22 cellular contexts compared by ENCODE assay signal in genomic region chr3:185397676-185398075, GRCh38. TPM values are rescaled to one million over a fixed set of nuclear protein-coding genes. Genes with fewer than 3 reads are reported as not detected.
DNase-seq lines count a peak whose midpoint lies in the region; ATAC-seq and TF ChIP-seq lines count a peak whose summit lies in the region.
"Had no signal": no experiment of that assay in that cellular context is flagged by ENCODE, and none has a peak within 500 bp of the region (broad histone marks: within the 10 kb centered on the region; RNA-seq: fewer than 3 reads in every experiment).

No MANE protein-coding gene starts in this region.

- no peaks in the 10 kb centered on the region for H3K36me3 Mint-ChIP-seq in nephron progenitor cell (ENCODE audit: low read depth)
- H3K36me3 Mint-ChIP-seq in activated T-cell treated with anti-CD3 and anti-CD28 coated beads, Interleukin-2, amount 50 U/mL, for 72 hours (ENCODE audit: insufficient read depth in 2 of 2), result no peaks in the 10 kb centered on the region
- H3K36me3 Mint-ChIP-seq in activated T-cell treated with anti-CD3 and anti-CD28 coated beads, Interleukin-2, amount 50 U/mL, for 4 hours (ENCODE audit: insufficient read depth), result no peaks in the 10 kb centered on the region

- H3K4me1 Mint-ChIP-seq in nephron progenitor cell, result peaks cover 16% of the 10 kb centered on the region
- H3K4me1 Mint-ChIP-seq in activated T-cell treated with anti-CD3 and anti-CD28 coated beads, Interleukin-2, amount 50 U/mL, for 72 hours (ENCODE audit: low read depth), result no peaks in the 10 kb centered on the region
- H3K4me1 Mint-ChIP-seq in activated T-cell treated with anti-CD3 and anti-CD28 coated beads, Interleukin-2, amount 50 U/mL, for 4 hours (ENCODE audit: low read depth), result no peaks in the 10 kb centered on the region

- H3K4me3 Mint-ChIP-seq in nephron progenitor cell, result peak overlapping the region; percentile 47
- no peak overlapping the region for H3K4me3 Mint-ChIP-seq in activated T-cell treated with anti-CD3 and anti-CD28 coated beads, Interleukin-2, amount 50 U/mL, for 72 hours
- H3K4me3 Mint-ChIP-seq in activated T-cell treated with anti-CD3 and anti-CD28 coated beads, Interleukin-2, amount 50 U/mL, for 4 hours, result no peak overlapping the region
- H3K4me3 Mint-ChIP-seq: dendritic cell treated with granulocyte-macrophage colony-stimulating factor and Interleukin-4, amounts not matched to agents 40 ng/mL and 50 ng/mL, for 4 days had no signal

- TF ChIP-seq CTCF in dorsolateral prefrontal cortex (IDR thresholded peaks at IDR 0.05 in 54 of 56, conservative IDR thresholded peaks at IDR 0.05 in 2 of 56; ENCODE audit: low read depth in 1 of 56, partially characterized antibody in 56 of 56) (no peak), nephron progenitor cell (IDR thresholded peaks at IDR 0.05) (no peak)

- H3K27me3 Mint-ChIP-seq in nephron progenitor cell (ENCODE audit: low read depth, poor library complexity), result no peaks in the 10 kb centered on the region
- H3K27me3 Mint-ChIP-seq in activated T-cell treated with anti-CD3 and anti-CD28 coated beads, Interleukin-2, amount 50 U/mL, for 72 hours (ENCODE audit: low read depth), result no peaks in the 10 kb centered on the region
- peaks cover 4% of the 10 kb centered on the region for H3K27me3 Mint-ChIP-seq in activated T-cell treated with anti-CD3 and anti-CD28 coated beads, Interleukin-2, amount 50 U/mL, for 4 hours (ENCODE audit: low read depth)
- H3K27me3 Mint-ChIP-seq: dendritic cell treated with granulocyte-macrophage colony-stimulating factor and Interleukin-4, amounts not matched to agents 40 ng/mL and 50 ng/mL, for 4 days; progenitor cell of endocrine pancreas had no signal

- no peak for ATAC-seq in activated T-cell treated with anti-CD3 and anti-CD28 coated beads, Interleukin-2, amount 50 U/mL, for 72 hours (replicated peaks in 1 of 2)
- ATAC-seq in activated T-cell treated with anti-CD3 and anti-CD28 coated beads, Interleukin-2, amount 50 U/mL, for 4 hours, result no peak
- ATAC-seq in GM19351 (IDR thresholded peaks at IDR 0.05; ENCODE audit: unreplicated experiment), result no peak
- ATAC-seq in GM19395 (IDR thresholded peaks at IDR 0.05; ENCODE audit: unreplicated experiment), result no peak
- ATAC-seq: activated CD4-positive, CD25-positive, alpha-beta regulatory T cell treated with anti-CD3 and anti-CD28 coated beads, Interleukin-2, amount 50 U/mL, for 24 hours; PC-3 had no signal

- DNase-seq in DMS 273 treated with DMSO at 0.1 percent for 48 hours (lab: John Stamatoyannopoulos, UW), result peak; percentile 70
- DNase-seq in NCI-H69 (lab: John Stamatoyannopoulos, UW), result peak; percentile 73
- peak; percentile 34 to 70 (median 58) for DNase-seq in dorsolateral prefrontal cortex
- no peak for DNase-seq in nephron progenitor cell
- DNase-seq in activated T-cell treated with anti-CD3 and anti-CD28 coated beads, Interleukin-2, amount 50 U/mL, for 72 hours, result no peak
- no peak for DNase-seq in activated T-cell treated with anti-CD3 and anti-CD28 coated beads, Interleukin-2, amount 50 U/mL, for 4 hours
- DNase-seq: activated effector memory CD4-positive, alpha-beta T cell treated with Interleukin-2 at 50 U/mL for 16 hours; gastrocnemius medialis; lower lobe of right lung; NCI-H1436 treated with DMSO at 0.1 percent for 48 hours; NCI-H510A; PC-3; small intestine; stimulated activated CD4-positive, alpha-beta T cell treated with anti-CD3 and anti-CD28 coated beads, Interleukin-4, amount 100 ng/mL, for 1 hour; T-helper 9 cell had no signal

- H3K9me3 Mint-ChIP-seq in nephron progenitor cell, result no peaks in the 10 kb centered on the region
- no peaks in the 10 kb centered on the region for H3K9me3 Mint-ChIP-seq in activated T-cell treated with anti-CD3 and anti-CD28 coated beads, Interleukin-2, amount 50 U/mL, for 72 hours
- no peaks in the 10 kb centered on the region for H3K9me3 Mint-ChIP-seq in activated T-cell treated with anti-CD3 and anti-CD28 coated beads, Interleukin-2, amount 50 U/mL, for 4 hours
- H3K9me3 Mint-ChIP-seq: dendritic cell treated with granulocyte-macrophage colony-stimulating factor and Interleukin-4, amounts not matched to agents 40 ng/mL and 50 ng/mL, for 4 days had no signal

- peak overlapping the region; percentile 88 for H3K27ac Mint-ChIP-seq in nephron progenitor cell
- H3K27ac Mint-ChIP-seq in activated T-cell treated with anti-CD3 and anti-CD28 coated beads, Interleukin-2, amount 50 U/mL, for 72 hours, result no peak overlapping the region
- H3K27ac Mint-ChIP-seq: dendritic cell treated with granulocyte-macrophage colony-stimulating factor and Interleukin-4, amounts not matched to agents 40 ng/mL and 50 ng/mL, for 4 days; progenitor cell of endocrine pancreas had no signal

- peak overlapping the region in 19 of 59 donors; percentile 2 to 39 (median 19) for H3K4me3 ChIP-seq in dorsolateral prefrontal cortex
- H3K4me3 ChIP-seq: gastrocnemius medialis, lower lobe of right lung, SK-N-MC had no signal

- intact Hi-C loops in dorsolateral prefrontal cortex (cut with DNase I), result loop anchor here in 1 of 2 donors (5.0 kb wide), 1 partner anchor 35 kb away; the partner anchor contains the start of gene MAP3K13

- H3K27me3 ChIP-seq in dorsolateral prefrontal cortex, result no peaks in the 10 kb centered on the region
- H3K27me3 ChIP-seq: gastrocnemius medialis had no signal

- H3K27ac ChIP-seq in dorsolateral prefrontal cortex, result peak overlapping the region in 47 of 59 donors; percentile 8 to 79 (median 55)
- H3K27ac ChIP-seq: epithelial cell of prostate, gastrocnemius medialis, lower lobe of right lung, SK-N-MC had no signal

RNA-seq across cellular contexts. Expression of gene MAP3K13, which starts 34.7 kb away (rescaled TPM):
- total RNA-seq in dorsolateral prefrontal cortex, result 10 to 100 TPM; 30.8 to 75.4 (median 54.1) TPM
- total RNA-seq in activated T-cell treated with anti-CD3 and anti-CD28 coated beads, Interleukin-2, amount 50 U/mL, for 72 hours, result 10 to 100 TPM; 16.9 to 29.3 TPM
- 10 to 100 TPM in 1 of 3 donors, 1 to 10 TPM in 2; 8.8 to 12.3 (median 9.0) TPM for total RNA-seq in activated T-cell treated with anti-CD3 and anti-CD28 coated beads, Interleukin-2, amount 50 U/mL, for 4 hours

Comparison
In these comparisons a context has a peak if more than half of its experiments do, and no peak if none do; other contexts are left out.
1. DNase-seq: peak in DMS 273 treated with DMSO at 0.1 percent for 48 hours (single experiment), NCI-H69 (single experiment) and dorsolateral prefrontal cortex (10 of 10); none in nephron progenitor cell (single experiment), activated T-cell treated with anti-CD3 and anti-CD28 coated beads, Interleukin-2, amount 50 U/mL, for 72 hours (0 of 2) and activated T-cell treated with anti-CD3 and anti-CD28 coated beads, Interleukin-2, amount 50 U/mL, for 4 hours (single experiment).